ENCODE assay signal across 1 cellular context in genomic region chr12:54294152-54294913, GRCh38.
TF ChIP-seq lines count a peak whose summit lies in the region.

No MANE protein-coding gene starts in this region.

TF ChIP-seq in K562, 482 proteins besides CTCF, POLR2A, EP300 and RAD21 (continued from another document and continues in another):
- peak in 2 of 3 experiments; percentile 38 to 48; a peak in 1 of 6 replicates for TF ChIP-seq ZBTB11 (CRISPR knock-in tag; IDR thresholded peaks at IDR 0.05)
- TF ChIP-seq TRIM25 (IDR thresholded peaks at IDR 0.05; ENCODE audit: borderline replicate concordance): 0 out of 2 replicates have a peak, but pooled peaks have one; percentile 7
- TF ChIP-seq BRF2 (IDR thresholded peaks at IDR 0.05; ENCODE audit: borderline replicate concordance, insufficient read depth, insufficient read length): no peak
- 0 out of 2 replicates have a peak, but pooled peaks have one; percentile 32 for TF ChIP-seq HMG20B (CRISPR knock-in tag; IDR thresholded peaks at IDR 0.05)
- TF ChIP-seq CEBPB (tag; IDR thresholded peaks at IDR 0.05): peak; percentile 60; the same call in 1 of the 2 replicates
- TF ChIP-seq ZNF639 (CRISPR knock-in tag; conservative IDR thresholded peaks at IDR 0.05 in 1 of 2, IDR thresholded peaks at IDR 0.05 in 1 of 2): 0 out of 4 replicates have a peak, but pooled peaks of 1 of the 2 experiments have one; percentile 51
- peak; percentile 21; the same call in 1 of the 2 replicates for TF ChIP-seq STAT5A (IDR thresholded peaks at IDR 0.05; ENCODE audit: borderline replicate concordance, low read length)
- no peak for TF ChIP-seq HNRNPLL (IDR thresholded peaks at IDR 0.05; ENCODE audit: low read depth, low read length, poor library complexity, severe bottlenecking)
- TF ChIP-seq ZNF324 (CRISPR knock-in tag; IDR thresholded peaks at IDR 0.05): peak; percentile 55; the same call in 1 of the 2 replicates
- TF ChIP-seq CC2D1A (IDR thresholded peaks at IDR 0.05): peak; percentile 88
- TF ChIP-seq BACH1 (tag; IDR thresholded peaks at IDR 0.05): no peak
- no peak; the same call in 1 of the 2 replicates for TF ChIP-seq ELF2 (CRISPR knock-in tag; IDR thresholded peaks at IDR 0.05)
- TF ChIP-seq CEBPG (CRISPR knock-in tag; IDR thresholded peaks at IDR 0.05): 0 out of 2 replicates have a peak, but pooled peaks have one; percentile 11
- TF ChIP-seq CEBPG (tag; conservative IDR thresholded peaks at IDR 0.05 in 1 of 2, IDR thresholded peaks at IDR 0.05 in 1 of 2): no peak
- TF ChIP-seq BDP1 (IDR thresholded peaks at IDR 0.05; ENCODE audit: insufficient read depth, insufficient read length): no peak
- no peak for TF ChIP-seq PURB (CRISPR knock-in tag; IDR thresholded peaks at IDR 0.05; ENCODE audit: low read depth)
- 0 out of 2 replicates have a peak, but pooled peaks have one; percentile 57 for TF ChIP-seq ARID3A (IDR thresholded peaks at IDR 0.05; ENCODE audit: borderline replicate concordance, low read depth, low read length)
- TF ChIP-seq NR0B1 (IDR thresholded peaks at IDR 0.05; ENCODE audit: partially characterized antibody): no peak
- TF ChIP-seq RCOR1 (IDR thresholded peaks at IDR 0.05; ENCODE audit: borderline replicate concordance in 1 of 2, low read depth in 2 of 2, low read length in 2 of 2): peak; percentile 29 to 81; a peak in 3 of 4 replicates
- peak; percentile 91 for TF ChIP-seq ESRRA (IDR thresholded peaks at IDR 0.05; ENCODE audit: borderline replicate concordance, low read depth)
- no peak for TF ChIP-seq PBX2 (CRISPR knock-in tag; IDR thresholded peaks at IDR 0.05; ENCODE audit: low read depth)
- TF ChIP-seq PBX2 (tag; conservative IDR thresholded peaks at IDR 0.05; ENCODE audit: low read depth): peak; percentile 29; the same call in 1 of the 2 replicates
- no peak for TF ChIP-seq ZKSCAN8 (CRISPR knock-in tag; IDR thresholded peaks at IDR 0.05)
- TF ChIP-seq PYGO2 (tag; IDR thresholded peaks at IDR 0.05): 0 out of 2 replicates have a peak, but pooled peaks have one; percentile 14
- TF ChIP-seq BRF1 (IDR thresholded peaks at IDR 0.05; ENCODE audit: borderline replicate concordance, extremely low read depth, insufficient read length): no peak
- TF ChIP-seq MTA2 (IDR thresholded peaks at IDR 0.05; ENCODE audit: low read depth): peak; percentile 56
- TF ChIP-seq ZKSCAN3 (CRISPR knock-in tag; IDR thresholded peaks at IDR 0.05): 0 out of 2 replicates have a peak, but pooled peaks have one; percentile 24
- TF ChIP-seq ZNF24 (IDR thresholded peaks at IDR 0.05): no peak
- TF ChIP-seq TCF7L2 (IDR thresholded peaks at IDR 0.05; ENCODE audit: low read depth, low read length): no peak
- 0 out of 2 replicates have a peak, but pooled peaks have one; percentile 43 for TF ChIP-seq BCL6 (CRISPR knock-in tag; IDR thresholded peaks at IDR 0.05)
- no peak for TF ChIP-seq GABPB1 (CRISPR knock-in tag; IDR thresholded peaks at IDR 0.05)
- TF ChIP-seq TCF15 (CRISPR knock-in tag; IDR thresholded peaks at IDR 0.05): no peak
- TF ChIP-seq CBFA2T3 (IDR thresholded peaks at IDR 0.05): peak; percentile 67
- 0 out of 2 replicates have a peak, but pooled peaks have one; percentile 31 for TF ChIP-seq ZNF41 (CRISPR knock-in tag; conservative IDR thresholded peaks at IDR 0.05)
- TF ChIP-seq ZNF740 (CRISPR knock-in tag; IDR thresholded peaks at IDR 0.05): no peak
- TF ChIP-seq ZNF740 (tag; IDR thresholded peaks at IDR 0.05): no peak
- 0 out of 2 replicates have a peak, but pooled peaks have one; percentile 48 for TF ChIP-seq FOXO4 (CRISPR knock-in tag; IDR thresholded peaks at IDR 0.05)
- no peak for TF ChIP-seq NFE2 (IDR thresholded peaks at IDR 0.05; ENCODE audit: low read depth)
- TF ChIP-seq ZNF445 (CRISPR knock-in tag; IDR thresholded peaks at IDR 0.05; ENCODE audit: low read depth): 0 out of 2 replicates have a peak, but pooled peaks have one; percentile 33
